1 cellular context compared by ENCODE assay signal in the genomic region with DNA sequence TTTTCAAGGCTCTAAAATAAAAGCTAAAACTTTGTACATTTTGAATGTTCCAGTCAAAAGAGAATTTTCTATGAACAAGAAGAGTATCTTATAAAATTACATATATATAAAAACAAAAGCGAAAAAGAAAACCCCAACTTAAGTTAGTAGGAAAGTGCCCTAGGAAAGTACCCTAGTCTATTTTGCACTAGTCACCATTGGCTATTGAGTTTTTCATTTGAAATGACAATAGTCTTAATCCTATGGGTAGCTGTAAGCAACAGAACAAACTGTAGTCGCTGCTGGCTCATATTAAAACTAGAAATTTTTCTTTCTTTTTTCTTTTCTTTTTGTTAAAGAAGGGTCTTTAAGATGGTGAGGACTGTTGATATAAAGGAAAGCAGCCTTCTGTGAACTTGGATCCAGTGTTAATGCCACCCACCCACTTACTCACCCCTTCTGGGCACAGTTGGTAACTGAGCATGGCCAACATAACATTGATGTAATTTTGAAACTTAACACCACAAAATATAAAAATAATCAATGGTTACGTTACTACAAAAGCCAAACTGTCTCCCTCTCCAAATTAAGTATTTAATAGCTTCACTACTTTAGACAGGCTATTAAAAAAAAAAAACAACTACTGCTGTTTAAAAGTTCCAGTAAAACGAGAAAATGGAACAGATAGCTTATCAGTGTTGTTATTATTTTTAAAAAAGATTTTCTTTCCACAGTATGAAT.
TF ChIP-seq lines count a peak whose summit lies in the region.

No MANE protein-coding gene starts in this region.

TF ChIP-seq in HEK293, 187 proteins besides CTCF, POLR2A, EP300 and RAD21 (continued from another document):
- TF ChIP-seq HIC1 (tag by site-specific recombination; IDR thresholded peaks at IDR 0.05) (0 out of 2 replicates have a peak, but pooled peaks have one; percentile 40), ZNF324 (tag by site-specific recombination; IDR thresholded peaks at IDR 0.05) (no peak), ZNF366 (tag by site-specific recombination; conservative IDR thresholded peaks at IDR 0.05) (peak; percentile 16; the same call in 1 of the 2 replicates), SP7 (tag by site-specific recombination; IDR thresholded peaks at IDR 0.05) (peak; percentile 38; the same call in 1 of the 2 replicates), ZNF341 (tag by site-specific recombination; IDR thresholded peaks at IDR 0.05; ENCODE audit: low read depth) (no peak), ZNF280C (tag by site-specific recombination; IDR thresholded peaks at IDR 0.05) (no peak)
